Comparison of ENCODE assay signal across 15 cellular contexts in the genomic region with DNA sequence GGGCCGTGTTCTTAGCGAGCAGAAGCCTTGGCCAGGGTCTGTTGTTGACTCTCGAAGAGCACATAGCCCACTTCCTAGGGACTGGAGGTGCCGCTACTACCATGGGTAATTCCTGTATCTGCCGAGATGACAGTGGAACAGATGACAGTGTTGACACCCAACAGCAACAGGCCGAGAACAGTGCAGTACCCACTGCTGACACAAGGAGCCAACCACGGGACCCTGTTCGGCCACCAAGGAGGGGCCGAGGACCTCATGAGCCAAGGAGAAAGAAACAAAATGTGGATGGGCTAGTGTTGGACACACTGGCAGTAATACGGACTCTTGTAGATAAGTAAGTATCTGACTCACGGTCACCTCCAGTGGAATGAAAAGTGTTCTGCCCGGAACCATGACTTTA. TPM values are rescaled to one million over a fixed set of nuclear protein-coding genes. Genes with fewer than 3 reads are reported as not detected.
DNase-seq lines count a peak whose midpoint lies in the region; ATAC-seq and TF ChIP-seq lines count a peak whose summit lies in the region.
"Had no signal": no experiment of that assay in that cellular context is flagged by ENCODE, and none has a peak within 500 bp of the region (broad histone marks: within the 10 kb centered on the region; RNA-seq: fewer than 3 reads in every experiment).

No MANE protein-coding gene starts in this region.

- H3K27ac ChIP-seq in A673 (ENCODE audit: low read depth, low read length, poor library complexity, severe bottlenecking), result no peak overlapping the region
- H3K27ac ChIP-seq: coronary artery, sigmoid colon had no signal

- TSS peak; percentile 40 for BruUV-seq in A673 (replicated peaks; lab: Mats Ljungman, UMichigan)

- CTCF ChIA-PET in A673 (lab: Charles Lee) (no interaction called here), WTC11 (lab: Charles Lee) (no interaction called here)

- no peaks in the 10 kb centered on the region for H3K9me3 ChIP-seq in A673 (ENCODE audit: low read depth, low read length, poor library complexity, severe bottlenecking)
- H3K9me3 ChIP-seq: sigmoid colon had no signal

- H3K27me3 Mint-ChIP-seq in WTC11 (ENCODE audit: low read depth), result no peaks in the 10 kb centered on the region
- H3K27me3 Mint-ChIP-seq in glutamatergic neuron (ENCODE audit: unreplicated experiment), result peaks cover 3% of the 10 kb centered on the region
- H3K27me3 Mint-ChIP-seq: CD4-positive, alpha-beta memory T cell; stimulated activated naive CD8-positive, alpha-beta T cell treated with anti-CD3 and anti-CD28 coated beads, Interleukin-15, Interleukin-2, amounts not matched to agents 100 ng/mL and 50 ng/mL, for 24 hours had no signal

- no peak overlapping the region for H3K4me3 ChIP-seq in A673 (ENCODE audit: low read depth, low read length, poor library complexity, severe bottlenecking)
- H3K4me3 ChIP-seq: coronary artery, sigmoid colon had no signal

- peaks cover 31% of the 10 kb centered on the region for H3K36me3 Mint-ChIP-seq in WTC11
- peaks cover 7% of the 10 kb centered on the region for H3K36me3 Mint-ChIP-seq in glutamatergic neuron (ENCODE audit: unreplicated experiment)

- H3K4me1 ChIP-seq in A673 (ENCODE audit: insufficient read depth, low read length, poor library complexity, severe bottlenecking), result no peaks in the 10 kb centered on the region

- no peaks in the 10 kb centered on the region for H3K9me3 Mint-ChIP-seq in WTC11
- no peaks in the 10 kb centered on the region for H3K9me3 Mint-ChIP-seq in glutamatergic neuron (ENCODE audit: unreplicated experiment)
- H3K9me3 Mint-ChIP-seq: activated naive CD4-positive, alpha-beta T cell treated with anti-CD3 and anti-CD28 coated beads for 36 hours; CD4-positive, alpha-beta memory T cell; stimulated activated naive CD8-positive, alpha-beta T cell treated with anti-CD3 and anti-CD28 coated beads, Interleukin-15, Interleukin-2, amounts not matched to agents 100 ng/mL and 50 ng/mL, for 24 hours had no signal

- peaks cover 48% of the 10 kb centered on the region for H3K36me3 ChIP-seq in A673 (ENCODE audit: insufficient read depth, low read length, poor library complexity, severe bottlenecking)

- POLR2A ChIA-PET in A673 (lab: Charles Lee; ENCODE audit: low non-redundant PET) (no interaction called here), WTC11 (lab: Charles Lee) (no interaction called here)

- no peak overlapping the region for H3K27ac Mint-ChIP-seq in WTC11
- H3K27ac Mint-ChIP-seq in glutamatergic neuron (ENCODE audit: unreplicated experiment), result no peak overlapping the region
- H3K27ac Mint-ChIP-seq: activated naive CD4-positive, alpha-beta T cell treated with anti-CD3 and anti-CD28 coated beads for 36 hours; stimulated activated naive CD8-positive, alpha-beta T cell treated with anti-CD3 and anti-CD28 coated beads, Interleukin-15, Interleukin-2, amounts not matched to agents 100 ng/mL and 50 ng/mL, for 24 hours had no signal

- TF ChIP-seq CTCF in A673 (conservative IDR thresholded peaks at IDR 0.05; ENCODE audit: low read depth, low read length) (no peak), GM12872 (IDR thresholded peaks at IDR 0.05; ENCODE audit: insufficient read depth, low read depth, low read length) (peak; percentile 27; the same call in 1 of the 3 replicates), WTC11 (IDR thresholded peaks at IDR 0.05) (0 out of 2 replicates have a peak, but pooled peaks have one; percentile 22), glutamatergic neuron (IDR thresholded peaks at IDR 0.05; ENCODE audit: partially characterized antibody, unreplicated experiment) (peak; percentile 38)

- intact Hi-C loops in A673 (cut with micrococcal nuclease; ENCODE audit: unreplicated experiment), result no loop called here

- peak; percentile 89 for ATAC-seq in WTC11

- no peaks in the 10 kb centered on the region for H3K4me1 Mint-ChIP-seq in WTC11
- no peaks in the 10 kb centered on the region for H3K4me1 Mint-ChIP-seq in glutamatergic neuron (ENCODE audit: low read depth, unreplicated experiment)

- no peaks in the 10 kb centered on the region for H3K27me3 ChIP-seq in A673 (replicated peaks; ENCODE audit: insufficient read depth, low read depth, low read length, poor library complexity)
- H3K27me3 ChIP-seq: sigmoid colon had no signal

- DNase-seq in A673 (ENCODE audit: low spot score) (no peak), WTC11 (ENCODE audit: low spot score) (peak; percentile 30), glutamatergic neuron (no peak), hippocampal formation (lab: John Stamatoyannopoulos, UW) (no peak), HuH-7 (ENCODE audit: low spot score) (no peak), medulla oblongata (ENCODE audit: extremely low spot score) (no peak), kidney tubule cell (ENCODE audit: low spot score) (no peak)
- DNase-seq: activated naive CD4-positive, alpha-beta T cell treated with anti-CD3 and anti-CD28 coated beads for 36 hours; CD4-positive, alpha-beta memory T cell; DND-41; NCI-H1694; sigmoid colon had no signal

- H3K4me3 Mint-ChIP-seq in WTC11 (no peak overlapping the region), glutamatergic neuron (ENCODE audit: unreplicated experiment) (no peak overlapping the region)
- H3K4me3 Mint-ChIP-seq: activated naive CD4-positive, alpha-beta T cell treated with anti-CD3 and anti-CD28 coated beads for 36 hours; CD4-positive, alpha-beta memory T cell; stimulated activated naive CD8-positive, alpha-beta T cell treated with anti-CD3 and anti-CD28 coated beads, Interleukin-15, Interleukin-2, amounts not matched to agents 100 ng/mL and 50 ng/mL, for 24 hours had no signal

TF ChIP-seq in WTC11, 78 proteins besides CTCF, POLR2A, EP300 and RAD21 (continues in another document):
- TF ChIP-seq FOXP1 (CRISPR knock-in tag; IDR thresholded peaks at IDR 0.05; ENCODE audit: borderline replicate concordance) (no peak), ESRRA (CRISPR knock-in tag; IDR thresholded peaks at IDR 0.05; ENCODE audit: borderline replicate concordance) (no peak), OVOL2 (CRISPR knock-in tag; IDR thresholded peaks at IDR 0.05; ENCODE audit: borderline replicate concordance) (no peak), CREM (CRISPR knock-in tag; IDR thresholded peaks at IDR 0.05) (no peak), TEAD4 (CRISPR knock-in tag; IDR thresholded peaks at IDR 0.05) (no peak), E2F5 (CRISPR knock-in tag; IDR thresholded peaks at IDR 0.05) (no peak), AFF4 (CRISPR knock-in tag; IDR thresholded peaks at IDR 0.05; ENCODE audit: borderline replicate concordance) (no peak), NR2C2 (CRISPR knock-in tag; IDR thresholded peaks at IDR 0.05) (no peak), ZNF232 (CRISPR knock-in tag; IDR thresholded peaks at IDR 0.05) (no peak), TP53 (CRISPR knock-in tag; IDR thresholded peaks at IDR 0.05) (no peak)
- TF ChIP-seq, protein P1, sequence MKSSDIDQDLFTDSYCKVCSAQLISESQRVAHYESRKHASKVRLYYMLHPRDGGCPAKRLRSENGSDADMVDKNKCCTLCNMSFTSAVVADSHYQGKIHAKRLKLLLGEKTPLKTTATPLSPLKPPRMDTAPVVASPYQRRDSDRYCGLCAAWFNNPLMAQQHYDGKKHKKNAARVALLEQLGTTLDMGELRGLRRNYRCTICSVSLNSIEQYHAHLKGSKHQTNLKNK (CRISPR knock-in tag; IDR thresholded peaks at IDR 0.05), result no peak
- TF ChIP-seq, protein P2, sequence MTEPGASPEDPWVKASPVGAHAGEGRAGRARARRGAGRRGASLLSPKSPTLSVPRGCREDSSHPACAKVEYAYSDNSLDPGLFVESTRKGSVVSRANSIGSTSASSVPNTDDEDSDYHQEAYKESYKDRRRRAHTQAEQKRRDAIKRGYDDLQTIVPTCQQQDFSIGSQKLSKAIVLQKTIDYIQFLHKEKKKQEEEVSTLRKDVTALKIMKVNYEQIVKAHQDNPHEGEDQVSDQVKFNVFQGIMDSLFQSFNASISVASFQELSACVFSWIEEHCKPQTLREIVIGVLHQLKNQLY (CRISPR knock-in tag; IDR thresholded peaks at IDR 0.05), result no peak

RNA-seq across cellular contexts. Expression of gene RSPRY1, which starts 18.5 kb away (rescaled TPM):
- total RNA-seq in A673 (2021) (45.6 and 47.6 TPM in 2 replicates), WTC11 (2021) (22.7 to 28.5 TPM (median 26.8 TPM) in 3 replicates), glutamatergic neuron (ENCODE audit: unreplicated experiment) (70.0 TPM)

RNA-seq across cellular contexts. Expression of gene PSME3IP1, which starts 18.8 kb away (rescaled TPM):
- 128 and 133 TPM in 2 replicates for total RNA-seq in A673 (2021)
- 102 to 107 TPM (median 104 TPM) in 3 replicates for total RNA-seq in WTC11 (2021)
- 124 TPM for total RNA-seq in glutamatergic neuron (ENCODE audit: unreplicated experiment)

RNA-seq across cellular contexts. Expression of gene ARL2BP, which starts 40.4 kb away (rescaled TPM):
- 33.1 and 35.1 TPM in 2 replicates for total RNA-seq in A673 (2021)
- total RNA-seq in WTC11 (2021), result 10.6 to 12.4 TPM (median 12.3 TPM) in 3 replicates
- 38.4 TPM for total RNA-seq in glutamatergic neuron (ENCODE audit: unreplicated experiment)
